19 cellular contexts compared by ENCODE assay signal in genomic region chr5:83049370-83049863, GRCh38. TPM values are rescaled to one million over a fixed set of nuclear protein-coding genes. Genes with fewer than 3 reads are reported as not detected.
A peak's percentile ranks its signal among the peaks of the same experiment; 100 is the strongest.
DNase-seq lines count a peak whose midpoint lies in the region; ATAC-seq, FAIRE-seq and TF ChIP-seq lines count a peak whose summit lies in the region.
"Had no signal": no experiment of that assay in that cellular context is flagged by ENCODE, and none has a peak within 500 bp of the region (broad histone marks: within the 10 kb centered on the region; RNA-seq: fewer than 3 reads in every experiment).

No MANE protein-coding gene starts in this region.

- H3K27ac Mint-ChIP-seq in activated T-helper 17 cell treated with anti-CD3 and anti-CD28 coated beads, Interleukin-2, amount 50 U/mL, for 72 hours: peak overlapping the region; percentile 7
- H3K27ac Mint-ChIP-seq: B cell; CD4-positive, alpha-beta T cell; IgD-negative memory B cell had no signal

- CTCF ChIA-PET in OCI-LY7 (lab: Charles Lee; ENCODE audit: unreplicated experiment): no interaction called here

- DNase-seq in H54 (ENCODE audit: insufficient read length, low spot score) (no peak), fibroblast of the aortic adventitia (ENCODE audit: low read depth) (peak; percentile 31), OCI-LY7 (ENCODE audit: low spot score) (no peak), aorta (no peak)
- DNase-seq: C1 segment of cervical spinal cord; CD4-positive, alpha-beta T cell; DMS79; EL; GDM1; GM23248; H7 had no signal

- no peaks in the 10 kb centered on the region for H4K20me1 ChIP-seq in OCI-LY7 (ENCODE audit: insufficient read depth, low read length)

- H3K79me2 ChIP-seq in OCI-LY7 (ENCODE audit: insufficient read depth, low read depth, low read length): no peaks in the 10 kb centered on the region

- H3K4me3 ChIP-seq in fibroblast of the aortic adventitia (ENCODE audit: low read depth, low read length) (no peak overlapping the region), OCI-LY7 (ENCODE audit: low read depth, low read length, poor library complexity, severe bottlenecking) (no peak overlapping the region), aorta (ENCODE audit: low read length in 2 of 2) (no peak overlapping the region)
- H3K4me3 ChIP-seq: GM23248 had no signal

- H3K27ac ChIP-seq in OCI-LY7 (ENCODE audit: low read depth, low read length, poor library complexity, severe bottlenecking) (no peak overlapping the region), aorta (ENCODE audit: low read depth in 1 of 2, low read length in 2 of 2) (no peak overlapping the region)
- H3K27ac ChIP-seq: GM23248 had no signal

- H3K4me3 Mint-ChIP-seq in activated T-helper 17 cell treated with anti-CD3 and anti-CD28 coated beads, Interleukin-2, amount 50 U/mL, for 72 hours: no peak overlapping the region
- H3K4me3 Mint-ChIP-seq: B cell; CD4-positive, alpha-beta T cell; IgD-negative memory B cell had no signal

- no peaks in the 10 kb centered on the region for H3K4me1 ChIP-seq in OCI-LY7 (ENCODE audit: insufficient read depth, low read length, poor library complexity, severe bottlenecking)
- no peaks in the 10 kb centered on the region for H3K4me1 ChIP-seq in aorta (ENCODE audit: control insufficient read depth in 1 of 2, insufficient read depth in 2 of 2, low read length in 2 of 2)

- WGBS in aorta, 2 donors: 66 to 78% methylated on average over 2 of the region's 2 CpGs

- TF ChIP-seq POLR2A in H54 (IDR thresholded peaks at IDR 0.05; ENCODE audit: low read depth, low read length): no peak

- H3K36me3 ChIP-seq in OCI-LY7 (ENCODE audit: insufficient read depth, low read length): peaks cover 21% of the 10 kb centered on the region; the same call in 1 of the 2 replicates
- H3K36me3 ChIP-seq in aorta (ENCODE audit: control insufficient read depth in 1 of 2, insufficient read depth in 2 of 2, low read length in 1 of 2): peaks cover 0 to 3% of the 10 kb centered on the region in 2 donors

- TF ChIP-seq CTCF in fibroblast of the aortic adventitia (IDR thresholded peaks at IDR 0.05; ENCODE audit: insufficient read depth, low read length) (no peak), OCI-LY7 (conservative IDR thresholded peaks at IDR 0.05; ENCODE audit: low read length) (no peak)

- H3K9me3 Mint-ChIP-seq in activated T-helper 17 cell treated with anti-CD3 and anti-CD28 coated beads, Interleukin-2, amount 50 U/mL, for 72 hours: no peaks in the 10 kb centered on the region
- H3K9me3 Mint-ChIP-seq: CD4-positive, alpha-beta T cell; IgD-negative memory B cell had no signal

- peaks cover 7% of the 10 kb centered on the region for H3K4me1 Mint-ChIP-seq in activated T-helper 17 cell treated with anti-CD3 and anti-CD28 coated beads, Interleukin-2, amount 50 U/mL, for 72 hours
- H3K4me1 Mint-ChIP-seq: B cell, IgD-negative memory B cell had no signal

- POLR2A ChIA-PET in OCI-LY7 (lab: Charles Lee): interaction anchor here (0.5 to 1.5 kb wide), 4 partner anchors 17 to 345 kb away, joined by 3 to 4 read pairs (median 3); partner anchors contain the start of genes TMEM167A and XRCC4

- H3K27me3 Mint-ChIP-seq in activated T-helper 17 cell treated with anti-CD3 and anti-CD28 coated beads, Interleukin-2, amount 50 U/mL, for 72 hours: no peaks in the 10 kb centered on the region
- H3K27me3 Mint-ChIP-seq: B cell; CD4-positive, alpha-beta T cell; IgD-negative memory B cell had no signal

- H3K9me2 ChIP-seq in OCI-LY7 (ENCODE audit: insufficient read depth, low read length): no peaks in the 10 kb centered on the region

- no peaks in the 10 kb centered on the region for H3K27me3 ChIP-seq in aorta (ENCODE audit: control insufficient read depth in 1 of 2, insufficient read depth in 2 of 2, low read length in 1 of 2)

- no peak overlapping the region for H2AFZ ChIP-seq in OCI-LY7 (ENCODE audit: low read length)
- H2AFZ ChIP-seq: GM23248 had no signal

- H3K9me3 ChIP-seq in OCI-LY7 (ENCODE audit: low read length): no peaks in the 10 kb centered on the region
- H3K9me3 ChIP-seq in aorta (ENCODE audit: control insufficient read depth, low read length): no peaks in the 10 kb centered on the region

- no peak for ATAC-seq in activated T-helper 17 cell treated with anti-CD3 and anti-CD28 coated beads, Interleukin-2, amount 50 U/mL, for 72 hours (replicated peaks)
- no peak for ATAC-seq in GM21367 (IDR thresholded peaks at IDR 0.05; ENCODE audit: unreplicated experiment)
- no peak for ATAC-seq in aorta (ENCODE audit: low FRiP score)
- ATAC-seq in HG03196 (IDR thresholded peaks at IDR 0.05; ENCODE audit: unreplicated experiment): no peak

- peak; percentile 48 for FAIRE-seq in H54 (lab: Jason Lieb, UNC)
- FAIRE-seq: A204.1, GM12892, GM19239 had no signal

- H3K36me3 Mint-ChIP-seq in activated T-helper 17 cell treated with anti-CD3 and anti-CD28 coated beads, Interleukin-2, amount 50 U/mL, for 72 hours (ENCODE audit: low read depth): peaks cover 50% of the 10 kb centered on the region

- no peak overlapping the region for H3K4me2 ChIP-seq in OCI-LY7 (ENCODE audit: low read length)

- no TSS peak for BruUV-seq in OCI-LY7 (replicated peaks; lab: Mats Ljungman, UMichigan)

- intact Hi-C loops in OCI-LY7 (cut with micrococcal nuclease; ENCODE audit: unreplicated experiment) (no loop called here), aorta (cut with DNase I) (no loop called here)

RNA-seq across cellular contexts. Expression of gene TMEM167A, which starts 27.8 kb away (rescaled TPM):
- 10 to 100 TPM; 60.4 to 83.7 TPM for total RNA-seq in activated T-helper 17 cell treated with anti-CD3 and anti-CD28 coated beads, Interleukin-2, amount 50 U/mL, for 72 hours
- total RNA-seq in fibroblast of the aortic adventitia (ENCODE audit: low replicate concordance) (106 and 130 TPM in 2 replicates), OCI-LY7 (2022) (55.7 and 56.4 TPM in 2 replicates), aorta (10 to 100 TPM; 77.4 to 80.9 TPM)
- 17.6 and 20.4 TPM in 2 replicates for total RNA-seq in OCI-LY7 (2014; rRNA removed; shearing (Covaris generic))
- 10 to 100 TPM; 53.5 to 62.7 TPM for polyA plus RNA-seq in aorta

RNA-seq across cellular contexts. Expression of gene XRCC4, which starts 27.9 kb away (rescaled TPM):
- total RNA-seq in activated T-helper 17 cell treated with anti-CD3 and anti-CD28 coated beads, Interleukin-2, amount 50 U/mL, for 72 hours: 10 to 100 TPM; 11.3 to 12.4 TPM
- total RNA-seq in fibroblast of the aortic adventitia (ENCODE audit: low replicate concordance): 27.7 and 36.5 TPM in 2 replicates
- 14.5 and 18.8 TPM in 2 replicates for total RNA-seq in OCI-LY7 (2014; rRNA removed; shearing (Covaris generic))
- total RNA-seq in OCI-LY7 (2022): 23.3 and 24.3 TPM in 2 replicates
- total RNA-seq in aorta: 10 to 100 TPM in 1 of 2 donors, 1 to 10 TPM in 1; 9.9 to 10.7 TPM
- polyA plus RNA-seq in aorta: 10 to 100 TPM; 12.8 to 19.0 TPM
